Comparison of ENCODE assay signal across 1 cellular context in the genomic region with DNA sequence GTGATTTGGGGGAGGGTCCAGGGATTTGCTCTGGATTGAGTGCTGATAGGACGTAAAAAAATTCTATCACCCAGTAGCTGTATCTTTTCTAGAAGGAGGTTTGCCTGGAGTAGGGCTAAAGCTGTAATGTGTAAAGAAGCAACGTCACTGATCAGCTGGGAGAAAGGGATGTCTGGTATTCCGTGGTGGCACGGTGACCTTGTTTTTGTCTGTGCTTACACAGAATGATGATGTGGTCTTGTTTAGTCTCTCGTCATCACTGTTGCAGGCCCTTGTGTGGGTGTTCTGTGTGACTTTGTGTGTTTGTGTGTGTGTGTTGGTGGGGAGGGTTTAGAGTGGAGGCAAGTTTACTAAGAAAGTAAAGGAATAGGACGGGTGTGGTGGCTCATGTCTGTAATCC.
TF ChIP-seq lines count a peak whose summit lies in the region.

No MANE protein-coding gene starts in this region.

TF ChIP-seq in K562, 482 proteins besides CTCF, POLR2A, EP300 and RAD21:
- TF ChIP-seq, protein P1, sequence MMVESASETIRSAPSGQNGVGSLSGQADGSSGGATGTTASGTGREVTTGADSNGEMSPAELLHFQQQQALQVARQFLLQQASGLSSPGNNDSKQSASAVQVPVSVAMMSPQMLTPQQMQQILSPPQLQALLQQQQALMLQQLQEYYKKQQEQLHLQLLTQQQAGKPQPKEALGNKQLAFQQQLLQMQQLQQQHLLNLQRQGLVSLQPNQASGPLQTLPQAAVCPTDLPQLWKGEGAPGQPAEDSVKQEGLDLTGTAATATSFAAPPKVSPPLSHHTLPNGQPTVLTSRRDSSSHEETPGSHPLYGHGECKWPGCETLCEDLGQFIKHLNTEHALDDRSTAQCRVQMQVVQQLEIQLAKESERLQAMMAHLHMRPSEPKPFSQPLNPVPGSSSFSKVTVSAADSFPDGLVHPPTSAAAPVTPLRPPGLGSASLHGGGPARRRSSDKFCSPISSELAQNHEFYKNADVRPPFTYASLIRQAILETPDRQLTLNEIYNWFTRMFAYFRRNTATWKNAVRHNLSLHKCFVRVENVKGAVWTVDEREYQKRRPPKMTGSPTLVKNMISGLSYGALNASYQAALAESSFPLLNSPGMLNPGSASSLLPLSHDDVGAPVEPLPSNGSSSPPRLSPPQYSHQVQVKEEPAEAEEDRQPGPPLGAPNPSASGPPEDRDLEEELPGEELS (CRISPR knock-in tag; IDR thresholded peaks at IDR 0.05; ENCODE audit: borderline replicate concordance) = no peak
- no peak for TF ChIP-seq KLF13 (tag; IDR thresholded peaks at IDR 0.05; ENCODE audit: borderline replicate concordance, low read depth)
- no peak for TF ChIP-seq CHD2 (IDR thresholded peaks at IDR 0.05; ENCODE audit: low read depth, low read length)
- no peak for TF ChIP-seq CCNT2 (IDR thresholded peaks at IDR 0.05; ENCODE audit: borderline replicate concordance, extremely low read depth, insufficient read length, low read depth, low read length)
- TF ChIP-seq, protein P2, sequence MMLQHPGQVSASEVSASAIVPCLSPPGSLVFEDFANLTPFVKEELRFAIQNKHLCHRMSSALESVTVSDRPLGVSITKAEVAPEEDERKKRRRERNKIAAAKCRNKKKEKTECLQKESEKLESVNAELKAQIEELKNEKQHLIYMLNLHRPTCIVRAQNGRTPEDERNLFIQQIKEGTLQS (IDR thresholded peaks at IDR 0.05) = 0 out of 2 replicates have a peak, but pooled peaks have one; percentile 7
- TF ChIP-seq, protein P2 (CRISPR knock-in tag; conservative IDR thresholded peaks at IDR 0.05) = no peak
- TF ChIP-seq TRIM24 (IDR thresholded peaks at IDR 0.05) = no peak
- TF ChIP-seq MCM3 (IDR thresholded peaks at IDR 0.05) = no peak
- TF ChIP-seq DACH1 (IDR thresholded peaks at IDR 0.05; ENCODE audit: partially characterized antibody) = peak; percentile 19
- TF ChIP-seq, protein P3, sequence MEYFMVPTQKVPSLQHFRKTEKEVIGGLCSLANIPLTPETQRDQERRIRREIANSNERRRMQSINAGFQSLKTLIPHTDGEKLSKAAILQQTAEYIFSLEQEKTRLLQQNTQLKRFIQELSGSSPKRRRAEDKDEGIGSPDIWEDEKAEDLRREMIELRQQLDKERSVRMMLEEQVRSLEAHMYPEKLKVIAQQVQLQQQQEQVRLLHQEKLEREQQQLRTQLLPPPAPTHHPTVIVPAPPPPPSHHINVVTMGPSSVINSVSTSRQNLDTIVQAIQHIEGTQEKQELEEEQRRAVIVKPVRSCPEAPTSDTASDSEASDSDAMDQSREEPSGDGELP (CRISPR knock-in tag; IDR thresholded peaks at IDR 0.05; ENCODE audit: borderline replicate concordance) = 0 out of 2 replicates have a peak, but pooled peaks have one; percentile 17
